1 cellular context compared by ENCODE assay signal in genomic region chr21:42532466-42533181, GRCh38.
TF ChIP-seq lines count a peak whose summit lies in the region.

No MANE protein-coding gene starts in this region.

TF ChIP-seq in HepG2, 621 proteins besides CTCF, POLR2A, EP300 and RAD21:
- TF ChIP-seq ZNF274 (CRISPR knock-in tag; IDR thresholded peaks at IDR 0.05) (no peak), RAD51 (IDR thresholded peaks at IDR 0.05; ENCODE audit: borderline replicate concordance) (peak; percentile 48; the same call in 1 of the 2 replicates), USF2 (IDR thresholded peaks at IDR 0.05; ENCODE audit: low read depth, low read length) (peak; percentile 39; the same call in 1 of the 2 replicates), USF2 (CRISPR knock-in tag; IDR thresholded peaks at IDR 0.05; ENCODE audit: borderline replicate concordance) (no peak), ZNF331 (CRISPR knock-in tag; IDR thresholded peaks at IDR 0.05) (no peak)
